24 cellular contexts compared by ENCODE assay signal in genomic region chr19:33476151-33476707, GRCh38.
"Had no signal": no experiment of that assay in that cellular context is flagged by ENCODE, and none has a peak within 500 bp of the region (broad histone marks: within the 10 kb centered on the region; RNA-seq: fewer than 3 reads in every experiment).

No MANE protein-coding gene starts in this region.

- H3K27me3 Mint-ChIP-seq: activated naive CD8-positive, alpha-beta T cell; effector memory CD8-positive, alpha-beta T cell; progenitor cell of endocrine pancreas; stimulated activated naive B cell treated with anti-CD40 and anti-IgM and Interleukin-4, amounts not matched to agents 10 μg/mL and 1 μg/mL and 100 μg/mL, for 72 hours had no signal

- H3K4me1 ChIP-seq: colonic mucosa, left lung, right lobe of liver, stomach, thyroid gland, upper lobe of left lung had no signal

- H3K9me3 ChIP-seq: colonic mucosa, right lobe of liver, stomach, thyroid gland, upper lobe of left lung had no signal

- H3K4me3 ChIP-seq: colonic mucosa, dorsolateral prefrontal cortex, left lung, lung, mucosa of descending colon, right lobe of liver, stomach, thyroid gland, upper lobe of left lung had no signal

- H3K4me3 Mint-ChIP-seq: activated naive CD8-positive, alpha-beta T cell; effector memory CD8-positive, alpha-beta T cell; nephron; stimulated activated naive B cell treated with anti-CD40 and anti-IgM and Interleukin-4, amounts not matched to agents 10 μg/mL and 1 μg/mL and 100 μg/mL, for 72 hours had no signal

- H3K27me3 ChIP-seq: colonic mucosa, dorsolateral prefrontal cortex, left lung, right lobe of liver, stomach, thyroid gland, upper lobe of left lung had no signal

- DNase-seq: activated CD4-positive, alpha-beta T cell treated with anti-CD3 and anti-CD28 coated beads for 4 hours; activated CD4-positive, alpha-beta T cell treated with anti-CD3 and anti-CD28 coated beads, Interleukin-2, amount 50 U/mL, for 4 hours; activated T-cell treated with anti-CD3 and anti-CD28 coated beads, Interleukin-2, amount 50 U/mL, for 48 hours; anterior cingulate cortex; colonic mucosa; effector memory CD8-positive, alpha-beta T cell; hypothalamus; kidney glomerular epithelial cell; mesendoderm; mucosa of descending colon; small intestine; stimulated activated naive B cell treated with anti-CD40 and anti-IgM and Interleukin-4, amounts not matched to agents 10 μg/mL and 1 μg/mL and 100 μg/mL, for 72 hours; stomach; T-helper 1 cell; thyroid gland had no signal

- H3K27ac Mint-ChIP-seq: activated naive CD8-positive, alpha-beta T cell; activated T-helper 2 cell treated with anti-CD3 and anti-CD28 coated beads, Interferon-gamma antibody, Interleukin-2, Interleukin-4, amounts not matched to agents 10 μg/mL and 5 μg/mL and 100 μg/mL, durations not matched to agents 14 hours and 24 hours and 36 hours; nephron; stimulated activated naive B cell treated with anti-CD40 and anti-IgM and Interleukin-4, amounts not matched to agents 10 μg/mL and 1 μg/mL and 100 μg/mL, for 72 hours had no signal

- H3K36me3 ChIP-seq: colonic mucosa had no signal

- H3K27ac ChIP-seq: colonic mucosa, dorsolateral prefrontal cortex, left lung, right lobe of liver, stomach, thyroid gland, upper lobe of left lung had no signal

- H3K4me1 Mint-ChIP-seq: stimulated activated naive B cell treated with anti-CD40 and anti-IgM and Interleukin-4, amounts not matched to agents 10 μg/mL and 1 μg/mL and 100 μg/mL, for 72 hours had no signal
